Comparison of ENCODE assay signal across 8 cellular contexts in the genomic region with DNA sequence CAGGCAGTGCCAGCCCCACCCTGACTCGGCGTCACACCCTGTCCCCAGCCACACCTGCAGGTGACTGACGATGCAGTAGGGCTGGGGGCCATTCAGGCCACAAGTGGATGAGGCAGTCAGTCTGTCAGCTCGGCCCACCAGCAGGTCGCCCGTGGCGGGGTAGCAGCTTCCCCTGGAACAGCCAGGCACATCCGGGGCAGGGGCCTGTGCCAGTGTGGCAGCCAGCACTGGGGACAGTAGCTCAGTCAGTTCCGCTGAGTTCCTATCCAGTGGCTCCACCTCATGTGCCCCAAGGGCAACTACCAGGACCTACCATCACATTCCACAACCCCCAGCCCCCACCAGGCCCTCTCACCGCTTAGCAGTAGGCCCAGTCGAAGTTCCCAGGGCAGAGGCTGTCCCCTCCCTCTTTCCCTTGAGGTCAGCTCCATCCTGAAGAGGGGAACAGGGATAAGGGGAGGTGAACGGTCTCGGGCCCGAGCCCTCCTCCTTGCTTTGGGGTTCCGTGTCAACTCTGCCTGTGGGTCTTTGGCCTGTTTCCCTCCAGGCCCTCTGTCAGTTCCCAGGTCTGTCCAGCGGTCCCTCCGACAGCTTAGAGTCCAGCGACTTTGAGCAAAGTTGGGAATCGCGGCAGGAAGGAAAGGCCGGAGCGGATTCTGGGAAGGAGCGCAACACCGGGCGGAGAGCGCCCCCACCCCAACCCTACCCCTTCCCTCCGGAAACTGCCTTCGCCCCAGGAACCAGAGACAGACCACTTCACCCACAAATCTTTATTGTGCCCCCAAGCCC. TPM values are rescaled to one million over a fixed set of nuclear protein-coding genes. Genes with fewer than 3 reads are reported as not detected.
DNase-seq lines count a peak whose midpoint lies in the region; ATAC-seq, FAIRE-seq and TF ChIP-seq lines count a peak whose summit lies in the region.

A gene (minus strand): TSS at position 614 of the 789 bp plus-strand sequence. CDS start 183 bp downstream, at position 431.

- peak within 1 kb of the TSS; percentile 92 for H3K4me3 Mint-ChIP-seq in chondrocyte (ENCODE audit: unreplicated experiment)

- peak within 1 kb of the TSS; percentile 90 to 96 (median 94) for H3K27ac ChIP-seq in gastrocnemius medialis

- H3K9me3 Mint-ChIP-seq in chondrocyte (ENCODE audit: low read depth): no peaks in the 10 kb centered on the region

- TF ChIP-seq POLR2A in gastrocnemius medialis (IDR thresholded peaks at IDR 0.05): peak; percentile 52 to 55

- peaks cover 0 to 21% of the 10 kb centered on the region in 2 donors for H3K36me3 ChIP-seq in gastrocnemius medialis

- H3K9me3 ChIP-seq in gastrocnemius medialis: no peaks in the 10 kb centered on the region

- peaks cover 32% of the 10 kb centered on the region for H3K4me1 Mint-ChIP-seq in chondrocyte (ENCODE audit: low read depth)

- intact Hi-C loops in gastrocnemius medialis (cut with DNase I; ENCODE audit: low total_unique reads): loop anchor here (1.0 to 5.0 kb wide), 4 partner anchors 12 to 110 kb away; a partner anchor contains a TSS

- in situ Hi-C loops in gastrocnemius medialis (cut with MboI; ENCODE audit: low sequenced_read_pairs in 4 of 4): no loop called here

- peak within 1 kb of the TSS; percentile 79 to 100 (median 90) for H3K4me3 ChIP-seq in gastrocnemius medialis

- H3K27ac Mint-ChIP-seq in chondrocyte (ENCODE audit: unreplicated experiment): peak within 1 kb of the TSS; percentile 91

- DNase-seq in D721Med (ENCODE audit: insufficient read length, low spot score): peak; percentile 85
- peak; percentile 76 for DNase-seq in NCI-H226
- DNase-seq in chondrocyte (ENCODE audit: low spot score): no peak
- DNase-seq in iris pigment epithelial cell (ENCODE audit: low read depth): peak; percentile 72
- DNase-seq in gastrocnemius medialis: peak; percentile 59 to 76
- DNase-seq in GDM1 (lab: John Stamatoyannopoulos, UW): no peak

- H3K27me3 ChIP-seq in gastrocnemius medialis: no peaks in the 10 kb centered on the region

- FAIRE-seq in D721Med (lab: Jason Lieb, UNC): no peak

- peaks cover 2% of the 10 kb centered on the region for H3K27me3 Mint-ChIP-seq in chondrocyte (ENCODE audit: low read depth)

- ATAC-seq in gastrocnemius medialis: peak; percentile 86 to 93
- ATAC-seq in GM21423 (IDR thresholded peaks at IDR 0.05; ENCODE audit: unreplicated experiment): no peak
- no peak for ATAC-seq in HG02642 (IDR thresholded peaks at IDR 0.05; ENCODE audit: poor library complexity, unreplicated experiment)

- H3K36me3 Mint-ChIP-seq in chondrocyte (ENCODE audit: low read depth): peaks cover 16% of the 10 kb centered on the region

- peaks cover 19 to 42% of the 10 kb centered on the region in 2 donors for H3K4me1 ChIP-seq in gastrocnemius medialis

- TF ChIP-seq CTCF in D721Med (IDR thresholded peaks at IDR 0.05; ENCODE audit: insufficient read depth, missing control alignments) (peak; percentile 22), chondrocyte (IDR thresholded peaks at IDR 0.05) (peak; percentile 43), gastrocnemius medialis (IDR thresholded peaks at IDR 0.05 in 4 of 5, conservative IDR thresholded peaks at IDR 0.05 in 1 of 5) (peak in 1 of 5 experiments; percentile 9)

RNA-seq across cellular contexts. Expression of the gene that starts here (rescaled TPM):
- total RNA-seq in chondrocyte (824 to 1,096 TPM (median 1,075 TPM) in 3 replicates), gastrocnemius medialis (100 to 1,000 TPM; 154 to 355 (median 243) TPM)

Comparison
In these comparisons a context has a peak if more than half of its experiments do, and no peak if none do; other contexts are left out.
1. DNase-seq: peak in D721Med (single experiment), NCI-H226 (single experiment), iris pigment epithelial cell (single experiment) and gastrocnemius medialis (2 of 2); none in chondrocyte (single experiment) and GDM1 (single experiment).
2. ATAC-seq: peak in gastrocnemius medialis (2 of 2); none in GM21423 (single experiment) and HG02642 (single experiment).